ENCODE assay signal across 19 cellular contexts in the genomic region with DNA sequence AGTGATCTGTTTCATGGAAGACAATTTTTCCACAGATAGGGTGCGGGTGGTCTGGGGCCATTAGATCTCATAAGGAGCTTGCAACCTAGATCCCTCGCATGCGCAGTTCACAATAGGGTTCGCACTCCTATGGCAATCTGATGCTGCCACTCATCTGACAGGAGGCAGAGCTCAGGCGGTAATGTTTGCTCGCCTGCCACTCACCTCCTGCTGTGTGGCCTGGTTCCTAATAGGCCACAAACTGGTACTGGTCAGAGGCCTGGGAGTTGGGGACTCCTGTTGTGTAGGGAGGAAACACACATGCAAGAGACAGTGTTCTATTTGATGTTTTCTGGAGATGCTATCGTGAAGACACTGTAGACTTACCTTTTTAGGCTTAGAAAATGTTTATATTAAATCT.
DNase-seq lines count a peak whose midpoint lies in the region; ATAC-seq lines count a peak whose summit lies in the region.
"Had no signal": no experiment of that assay in that cellular context is flagged by ENCODE, and none has a peak within 500 bp of the region (broad histone marks: within the 10 kb centered on the region; RNA-seq: fewer than 3 reads in every experiment).

No MANE protein-coding gene starts in this region.

- no peak overlapping the region for H3K4me3 Mint-ChIP-seq in activated CD4-positive, alpha-beta T cell treated with anti-CD3 and anti-CD28 coated beads, Interleukin-2, amount 10 ng/mL, durations not matched to agents 24 days and 14 days
- no peak overlapping the region for H3K4me3 Mint-ChIP-seq in activated CD4-positive, alpha-beta T cell treated with anti-CD3 and anti-CD28 coated beads, Interleukin-2, amount 10 ng/mL, durations not matched to agents 7 days and 5 days
- no peak overlapping the region for H3K4me3 Mint-ChIP-seq in stimulated activated naive B cell treated with anti-CD40 and anti-IgM and Interleukin-4, amounts not matched to agents 10 μg/mL and 1 μg/mL and 100 μg/mL, for 72 hours
- H3K4me3 Mint-ChIP-seq: IgD-negative memory B cell had no signal

- no peaks in the 10 kb centered on the region for H3K27me3 Mint-ChIP-seq in activated CD4-positive, alpha-beta T cell treated with anti-CD3 and anti-CD28 coated beads, Interleukin-2, amount 10 ng/mL, durations not matched to agents 24 days and 14 days
- H3K27me3 Mint-ChIP-seq in activated CD4-positive, alpha-beta T cell treated with anti-CD3 and anti-CD28 coated beads, Interleukin-2, amount 10 ng/mL, durations not matched to agents 7 days and 5 days, result no peaks in the 10 kb centered on the region
- no peaks in the 10 kb centered on the region for H3K27me3 Mint-ChIP-seq in stimulated activated naive B cell treated with anti-CD40 and anti-IgM and Interleukin-4, amounts not matched to agents 10 μg/mL and 1 μg/mL and 100 μg/mL, for 72 hours
- H3K27me3 Mint-ChIP-seq: IgD-negative memory B cell had no signal

- H3K27ac Mint-ChIP-seq in activated CD4-positive, alpha-beta T cell treated with anti-CD3 and anti-CD28 coated beads, Interleukin-2, amount 10 ng/mL, durations not matched to agents 24 days and 14 days, result no peak overlapping the region
- no peak overlapping the region for H3K27ac Mint-ChIP-seq in activated CD4-positive, alpha-beta T cell treated with anti-CD3 and anti-CD28 coated beads, Interleukin-2, amount 10 ng/mL, durations not matched to agents 7 days and 5 days
- peak overlapping the region; percentile 47 for H3K27ac Mint-ChIP-seq in stimulated activated naive B cell treated with anti-CD40 and anti-IgM and Interleukin-4, amounts not matched to agents 10 μg/mL and 1 μg/mL and 100 μg/mL, for 72 hours

- POLR2A ChIA-PET in activated CD4-positive, alpha-beta T cell treated with anti-CD3 and anti-CD28 coated beads, Interleukin-2, amount 10 ng/mL, durations not matched to agents 7 days and 5 days (lab: Charles Lee), result no interaction called here

- ATAC-seq in stimulated activated naive B cell treated with anti-CD40 and anti-IgM and Interleukin-4, amounts not matched to agents 10 μg/mL and 1 μg/mL and 100 μg/mL, for 72 hours (replicated peaks), result no peak

- peak; percentile 49 for DNase-seq in activated CD4-positive, alpha-beta T cell treated with anti-CD3 and anti-CD28 coated beads, Interleukin-2, amount 10 ng/mL, durations not matched to agents 24 days and 14 days
- no peak for DNase-seq in activated CD4-positive, alpha-beta T cell treated with anti-CD3 and anti-CD28 coated beads, Interleukin-2, amount 10 ng/mL, durations not matched to agents 7 days and 5 days
- peak; percentile 47 for DNase-seq in NCI-H146 treated with DMSO at 0.1 percent for 48 hours (lab: John Stamatoyannopoulos, UW; ENCODE audit: unreplicated experiment)
- DNase-seq in cerebellar nuclear complex (lab: John Stamatoyannopoulos, UW), result peak; percentile 49 to 62
- DNase-seq in stimulated activated naive B cell treated with anti-CD40 and anti-IgM and Interleukin-4, amounts not matched to agents 10 μg/mL and 1 μg/mL and 100 μg/mL, for 72 hours, result no peak
- no peak for DNase-seq in activated CD4-positive, alpha-beta T cell treated with anti-CD3 and anti-CD28 coated beads, Interleukin-2, amount 50 U/mL, for 48 hours
- no peak for DNase-seq in middle frontal gyrus (ENCODE audit: extremely low spot score, low spot score)
- DNase-seq: ACHN, AML-193, Caco-2, DMS153, H7, Kasumi-1, NCI-H1105, NCI-H345, NCI-H774, PC-9, SJCRH30 had no signal

- no peaks in the 10 kb centered on the region for H3K4me1 Mint-ChIP-seq in activated CD4-positive, alpha-beta T cell treated with anti-CD3 and anti-CD28 coated beads, Interleukin-2, amount 10 ng/mL, durations not matched to agents 24 days and 14 days
- no peaks in the 10 kb centered on the region for H3K4me1 Mint-ChIP-seq in activated CD4-positive, alpha-beta T cell treated with anti-CD3 and anti-CD28 coated beads, Interleukin-2, amount 10 ng/mL, durations not matched to agents 7 days and 5 days
- no peaks in the 10 kb centered on the region for H3K4me1 Mint-ChIP-seq in stimulated activated naive B cell treated with anti-CD40 and anti-IgM and Interleukin-4, amounts not matched to agents 10 μg/mL and 1 μg/mL and 100 μg/mL, for 72 hours
- H3K4me1 Mint-ChIP-seq: IgD-negative memory B cell had no signal

- H3K9me3 Mint-ChIP-seq in activated CD4-positive, alpha-beta T cell treated with anti-CD3 and anti-CD28 coated beads, Interleukin-2, amount 10 ng/mL, durations not matched to agents 24 days and 14 days, result no peaks in the 10 kb centered on the region
- H3K9me3 Mint-ChIP-seq in activated CD4-positive, alpha-beta T cell treated with anti-CD3 and anti-CD28 coated beads, Interleukin-2, amount 10 ng/mL, durations not matched to agents 7 days and 5 days, result no peaks in the 10 kb centered on the region
- H3K9me3 Mint-ChIP-seq in stimulated activated naive B cell treated with anti-CD40 and anti-IgM and Interleukin-4, amounts not matched to agents 10 μg/mL and 1 μg/mL and 100 μg/mL, for 72 hours, result no peaks in the 10 kb centered on the region
- H3K9me3 Mint-ChIP-seq: IgD-negative memory B cell had no signal

- H3K36me3 Mint-ChIP-seq in activated CD4-positive, alpha-beta T cell treated with anti-CD3 and anti-CD28 coated beads, Interleukin-2, amount 10 ng/mL, durations not matched to agents 24 days and 14 days (ENCODE audit: low read depth), result no peaks in the 10 kb centered on the region
- H3K36me3 Mint-ChIP-seq in activated CD4-positive, alpha-beta T cell treated with anti-CD3 and anti-CD28 coated beads, Interleukin-2, amount 10 ng/mL, durations not matched to agents 7 days and 5 days (ENCODE audit: low read depth), result no peaks in the 10 kb centered on the region
- H3K36me3 Mint-ChIP-seq in stimulated activated naive B cell treated with anti-CD40 and anti-IgM and Interleukin-4, amounts not matched to agents 10 μg/mL and 1 μg/mL and 100 μg/mL, for 72 hours, result peaks cover 3 to 4% of the 10 kb centered on the region in 2 donors

- CTCF ChIA-PET in activated CD4-positive, alpha-beta T cell treated with anti-CD3 and anti-CD28 coated beads, Interleukin-2, amount 10 ng/mL, durations not matched to agents 7 days and 5 days (lab: Charles Lee), result interaction anchor here (1.5 kb wide), 1 partner anchor 669 kb away, joined by 3 read pairs; no protein-coding TSS in a partner anchor

- intact Hi-C loops in activated CD4-positive, alpha-beta T cell treated with anti-CD3 and anti-CD28 coated beads, Interleukin-2, amount 10 ng/mL, durations not matched to agents 24 days and 14 days (cut with micrococcal nuclease), result no loop called here

Comparison
In these comparisons a context has a peak if more than half of its experiments do, and no peak if none do; other contexts are left out.
1. DNase-seq: peak in activated CD4-positive, alpha-beta T cell treated with anti-CD3 and anti-CD28 coated beads, Interleukin-2, amount 10 ng/mL, durations not matched to agents 24 days and 14 days (single experiment), NCI-H146 treated with DMSO at 0.1 percent for 48 hours (single experiment) and cerebellar nuclear complex (2 of 2); none in activated CD4-positive, alpha-beta T cell treated with anti-CD3 and anti-CD28 coated beads, Interleukin-2, amount 10 ng/mL, durations not matched to agents 7 days and 5 days (single experiment), stimulated activated naive B cell treated with anti-CD40 and anti-IgM and Interleukin-4, amounts not matched to agents 10 μg/mL and 1 μg/mL and 100 μg/mL, for 72 hours (single experiment), activated CD4-positive, alpha-beta T cell treated with anti-CD3 and anti-CD28 coated beads, Interleukin-2, amount 50 U/mL, for 48 hours (0 of 2) and middle frontal gyrus (single experiment).